Comparison of ENCODE assay signal across 8 cellular contexts in the genomic region with DNA sequence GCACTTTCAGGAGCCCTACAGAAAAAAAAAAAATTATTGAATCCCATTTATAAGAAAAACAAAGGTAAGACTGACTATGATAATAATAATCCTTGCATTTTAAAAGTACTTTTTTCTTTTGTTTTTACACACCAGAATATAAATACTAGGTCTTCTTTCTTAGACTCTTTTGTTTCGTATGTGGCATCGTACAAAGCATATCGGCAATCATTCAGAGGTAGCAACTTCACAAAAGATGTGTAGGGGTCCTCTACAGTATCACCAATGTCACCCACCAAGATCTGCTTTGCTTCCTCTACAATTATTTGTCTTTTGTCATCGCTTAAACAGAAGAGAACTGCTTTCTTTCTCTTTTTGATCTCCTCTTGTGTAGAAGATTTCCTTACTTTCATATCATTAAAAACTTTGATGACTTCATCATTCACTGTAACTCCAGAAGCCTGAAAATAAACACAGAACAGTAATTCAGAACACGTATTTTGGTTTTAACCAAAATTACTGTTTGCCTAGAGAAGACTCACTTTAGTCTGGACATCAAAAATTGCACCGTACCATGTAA. TPM values are rescaled to one million over a fixed set of nuclear protein-coding genes. Genes with fewer than 3 reads are reported as not detected.
A peak's percentile ranks its signal among the peaks of the same experiment; 100 is the strongest.
DNase-seq lines count a peak whose midpoint lies in the region; ATAC-seq, FAIRE-seq and TF ChIP-seq lines count a peak whose summit lies in the region.

No MANE protein-coding gene starts in this region.

- H3K27me3 ChIP-seq in right atrium auricular region (no peaks in the 10 kb centered on the region), bronchial epithelial cell (ENCODE audit: control insufficient read depth, insufficient read depth, low read length) (no peaks in the 10 kb centered on the region), mucosa of rectum (ENCODE audit: control insufficient read depth in 2 of 2, insufficient read depth in 2 of 2, low read length in 2 of 2) (no peaks in the 10 kb centered on the region)

- FAIRE-seq in bronchial epithelial cell (lab: Jason Lieb, UNC): no peak

- peak overlapping the region; percentile 81 to 84 for H3K9ac ChIP-seq in mucosa of rectum (ENCODE audit: low read depth in 1 of 2, low read length in 2 of 2)

- intact Hi-C loops in Right ventricle myocardium inferior (cut with DNase I): loop anchor here (5.0 kb wide), 1 partner anchor 159 kb away; no protein-coding TSS in a partner anchor

- TF ChIP-seq CTCF in right atrium auricular region (IDR thresholded peaks at IDR 0.05) (no peak), bronchial epithelial cell (IDR thresholded peaks at IDR 0.05; ENCODE audit: insufficient read depth, low read length, severe bottlenecking) (no peak), RWPE1 (conservative IDR thresholded peaks at IDR 0.05; ENCODE audit: low read depth) (no peak)

- ATAC-seq in Right ventricle myocardium inferior: no peak
- no peak for ATAC-seq in GM21619 (IDR thresholded peaks at IDR 0.05; ENCODE audit: unreplicated experiment)

- H3K27ac ChIP-seq in right atrium auricular region (peak overlapping the region; percentile 99), mucosa of rectum (ENCODE audit: low read depth in 2 of 2, low read length in 2 of 2) (peak overlapping the region; percentile 89 to 91), RWPE1 (no peak overlapping the region)

- POLR2A ChIA-PET in RWPE1 (lab: Yijun Ruan, JAX; ENCODE audit: low non-redundant PET): no interaction called here

- peak overlapping the region; percentile 84 to 89 for H3K4me3 ChIP-seq in right atrium auricular region
- peak overlapping the region; percentile 83 for H3K4me3 ChIP-seq in bronchial epithelial cell (ENCODE audit: low read depth, low read length)
- peak overlapping the region; percentile 86 to 87 for H3K4me3 ChIP-seq in mucosa of rectum (ENCODE audit: low read length in 2 of 2)

- H3K9me3 ChIP-seq in right atrium auricular region (no peaks in the 10 kb centered on the region), mucosa of rectum (ENCODE audit: control insufficient read depth in 2 of 2, low read length in 2 of 2) (no peaks in the 10 kb centered on the region)

- H3K4me1 ChIP-seq in right atrium auricular region (peaks cover 0 to 25% of the 10 kb centered on the region in 2 donors), mucosa of rectum (ENCODE audit: control insufficient read depth in 2 of 2, insufficient read depth in 2 of 2, low read length in 2 of 2) (peaks cover 0 to 8% of the 10 kb centered on the region in 2 donors)

- CTCF ChIA-PET in RWPE1 (lab: Yijun Ruan, JAX): no interaction called here

- DNase-seq in right atrium auricular region (ENCODE audit: low spot score) (no peak), Right ventricle myocardium inferior (ENCODE audit: missing footprints) (no peak), bronchial epithelial cell (ENCODE audit: low read depth) (no peak), ureter (ENCODE audit: low spot score) (no peak), RWPE1 (ENCODE audit: low spot score) (no peak), NCI-H1105 treated with DMSO at 0.1 percent for 48 hours (lab: John Stamatoyannopoulos, UW) (no peak)

- peaks cover 17% of the 10 kb centered on the region for H3K36me3 ChIP-seq in right atrium auricular region
- H3K36me3 ChIP-seq in bronchial epithelial cell (ENCODE audit: control insufficient read depth, insufficient read depth, low read length): no peaks in the 10 kb centered on the region
- peaks cover 0 to 9% of the 10 kb centered on the region in 2 donors for H3K36me3 ChIP-seq in mucosa of rectum (ENCODE audit: control insufficient read depth in 2 of 2, insufficient read depth in 2 of 2, low read length in 2 of 2)

RNA-seq across cellular contexts. Expression of gene CFL2, which starts 1.2 kb away (rescaled TPM):
- total RNA-seq in right atrium auricular region (100 to 1,000 TPM; 261 to 441 TPM), Right ventricle myocardium inferior (547 TPM), bronchial epithelial cell (8.2 and 17.9 TPM in 2 replicates), ureter (56.7 TPM)
